ENCODE assay signal across 8 cellular contexts in the genomic region with DNA sequence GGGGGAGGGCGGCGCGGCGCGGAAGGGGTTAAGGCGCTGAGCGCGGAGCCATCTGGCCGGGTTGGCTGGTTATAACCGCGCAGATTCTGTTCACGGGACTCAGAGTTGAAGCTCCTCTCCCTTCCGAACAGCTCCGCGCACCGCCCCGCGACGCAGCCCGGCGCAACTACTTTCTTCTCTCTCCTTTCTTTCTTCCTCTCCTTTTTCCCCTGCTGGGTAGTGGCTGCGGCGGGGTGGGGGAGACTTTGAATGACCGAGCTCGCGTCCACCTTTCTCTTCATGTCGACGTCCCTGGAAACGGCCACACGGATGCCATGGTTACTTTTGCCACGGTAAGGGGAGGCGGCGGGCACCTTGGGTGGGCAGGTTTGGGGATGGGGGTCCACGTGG. TPM values are rescaled to one million over a fixed set of nuclear protein-coding genes. Genes with fewer than 3 reads are reported as not detected.
DNase-seq lines count a peak whose midpoint lies in the region; ATAC-seq lines count a peak whose summit lies in the region.

Gene NTF3 (plus strand): TSS at position 98 of the 390 bp plus-strand sequence. CDS start 217 bp downstream, at position 315.

- H3K27me3 Mint-ChIP-seq in T-helper 17 cell, result peaks cover 42% of the 10 kb centered on the region

- H3K27ac Mint-ChIP-seq in T-helper 17 cell, result no peak within 1 kb of the TSS

- H3K4me1 Mint-ChIP-seq in T-helper 17 cell, result peaks cover 2% of the 10 kb centered on the region

- intact Hi-C loops in left ventricle myocardium superior (cut with micrococcal nuclease), result no loop called here

- no peak for ATAC-seq in T-helper 17 cell
- ATAC-seq in left ventricle myocardium superior, result peak; percentile 68
- ATAC-seq in GM21381 (IDR thresholded peaks at IDR 0.05; ENCODE audit: unreplicated experiment), result no peak
- ATAC-seq in GM21528 (IDR thresholded peaks at IDR 0.05; ENCODE audit: low FRiP score, unreplicated experiment), result no peak
- no peak for ATAC-seq in HG03045 (IDR thresholded peaks at IDR 0.05; ENCODE audit: unreplicated experiment)

- H3K9me3 ChIP-seq in T-helper 17 cell (ENCODE audit: control insufficient read depth, low read length, poor library complexity, severe bottlenecking), result no peaks in the 10 kb centered on the region

- peak within 1 kb of the TSS; percentile 44 for H3K4me3 ChIP-seq in skeletal muscle cell (ENCODE audit: low read depth, low read length)

- peak; percentile 53 for DNase-seq in NCI-H345 (lab: John Stamatoyannopoulos, UW)
- DNase-seq in NCI-H345 treated with DMSO at 0.1 percent for 48 hours (lab: John Stamatoyannopoulos, UW; ENCODE audit: unreplicated experiment), result no peak
- no peak for DNase-seq in T-helper 17 cell
- DNase-seq in left ventricle myocardium superior, result peak; percentile 55
- no peak for DNase-seq in skeletal muscle cell (ENCODE audit: low read depth)

- H3K36me3 Mint-ChIP-seq in T-helper 17 cell (ENCODE audit: low read depth), result peaks cover 2% of the 10 kb centered on the region

- peak within 1 kb of the TSS; percentile 25 for H3K4me3 Mint-ChIP-seq in T-helper 17 cell

RNA-seq across cellular contexts. Expression of gene NTF3, which starts in this region (rescaled TPM):
- not detected for total RNA-seq in T-helper 17 cell
- total RNA-seq in left ventricle myocardium superior, result 1.1 TPM

Comparison
In these comparisons a context has a peak if more than half of its experiments do, and no peak if none do; other contexts are left out.
1. DNase-seq: peak in NCI-H345 (single experiment) and left ventricle myocardium superior (single experiment); none in NCI-H345 treated with DMSO at 0.1 percent for 48 hours (single experiment), T-helper 17 cell (0 of 3) and skeletal muscle cell (single experiment).